Comparison of ENCODE assay signal across 34 cellular contexts in genomic region chr12:130707571-130707891, GRCh38. TPM values are rescaled to one million over a fixed set of nuclear protein-coding genes. Genes with fewer than 3 reads are reported as not detected.
"Had no signal": no experiment of that assay in that cellular context is flagged by ENCODE, and none has a peak within 500 bp of the region (broad histone marks: within the 10 kb centered on the region; RNA-seq: fewer than 3 reads in every experiment).

No MANE protein-coding gene starts in this region.

- H3K4me3 ChIP-seq: MG63, SJCRH30, SK-N-MC had no signal

- H3K9me3 Mint-ChIP-seq: activated CD4-positive, alpha-beta T cell treated with anti-CD3 and anti-CD28 coated beads, Interleukin-2, amount 10 ng/mL, durations not matched to agents 24 days and 14 days; activated naive CD4-positive, alpha-beta T cell treated with anti-CD3 and anti-CD28 coated beads, Interleukin-2, amount 10 ng/mL, durations not matched to agents 7 days and 5 days; activated naive CD8-positive, alpha-beta T cell treated with anti-CD3 and anti-CD28 coated beads, Interleukin-2, amount 50 U/mL, for 24 hours had no signal

- H3K4me1 Mint-ChIP-seq: activated CD4-positive, alpha-beta T cell treated with anti-CD3 and anti-CD28 coated beads, Interleukin-2, amount 10 ng/mL, durations not matched to agents 24 days and 14 days; activated naive CD4-positive, alpha-beta T cell treated with anti-CD3 and anti-CD28 coated beads, Interleukin-2, amount 10 ng/mL, durations not matched to agents 7 days and 5 days; activated naive CD8-positive, alpha-beta T cell treated with anti-CD3 and anti-CD28 coated beads, Interleukin-2, amount 50 U/mL, for 24 hours had no signal

- DNase-seq: activated CD4-positive, alpha-beta T cell treated with anti-CD3 and anti-CD28 coated beads, Interleukin-2, amount 10 ng/mL, durations not matched to agents 24 days and 14 days; activated CD4-positive, alpha-beta T cell treated with anti-CD3 and anti-CD28 coated beads, Interleukin-2, amount 50 U/mL, for 4 hours; activated CD8-positive, alpha-beta memory T cell treated with anti-CD3 and anti-CD28 coated beads, Interleukin-2, amount 50 U/mL, for 4 hours; activated CD8-positive, alpha-beta T cell treated with anti-CD3 and anti-CD28 coated beads, Interleukin-2, amount 10 ng/mL, durations not matched to agents 7 days and 5 days; activated effector memory CD4-positive, alpha-beta T cell treated with Interleukin-2 at 50 U/mL for 16 hours; activated naive CD4-positive, alpha-beta T cell treated with anti-CD3 and anti-CD28 coated beads, Interleukin-2, amount 10 ng/mL, durations not matched to agents 7 days and 5 days; activated naive CD8-positive, alpha-beta T cell treated with anti-CD3 and anti-CD28 coated beads, Interleukin-2, amount 50 U/mL, for 24 hours; activated T-cell treated with anti-CD3 and anti-CD28 coated beads, Interleukin-2, amount 50 U/mL, for 48 hours; anterior cingulate cortex; caudate nucleus; Kasumi-1; KG1; MG63; NCI-H1048; NCI-H1105 treated with DMSO at 0.1 percent for 48 hours; NCI-H1436; NCI-H1694; NCI-H1930; NCI-H2081 treated with DMSO at 0.1 percent for 48 hours; NCI-H226; NCI-H446 treated with DMSO at 0.1 percent for 48 hours; NCI-H524; NCI-H69; SHP77; SJCRH30; T1000 had no signal

- H3K36me3 ChIP-seq: MG63, SJCRH30 had no signal

- ATAC-seq: activated CD8-positive, alpha-beta T cell treated with anti-CD3 and anti-CD28 coated beads, Interleukin-2, amount 10 ng/mL, durations not matched to agents 7 days and 5 days; activated naive CD8-positive, alpha-beta T cell treated with anti-CD3 and anti-CD28 coated beads, Interleukin-2, amount 50 U/mL, for 24 hours; Panc1 had no signal

- H3K27ac ChIP-seq: SJCRH30, SK-N-MC had no signal

- H3K27me3 Mint-ChIP-seq: activated naive CD4-positive, alpha-beta T cell treated with anti-CD3 and anti-CD28 coated beads, Interleukin-2, amount 10 ng/mL, durations not matched to agents 7 days and 5 days; brain had no signal

- H3K4me1 ChIP-seq: SJCRH30 had no signal

- H3K9me3 ChIP-seq: MG63, SJCRH30 had no signal

- H3K27ac Mint-ChIP-seq: activated CD4-positive, alpha-beta T cell treated with anti-CD3 and anti-CD28 coated beads, Interleukin-2, amount 10 ng/mL, durations not matched to agents 24 days and 14 days; activated CD8-positive, alpha-beta T cell treated with anti-CD3 and anti-CD28 coated beads, Interleukin-2, amount 10 ng/mL, durations not matched to agents 7 days and 5 days; activated naive CD4-positive, alpha-beta T cell treated with anti-CD3 and anti-CD28 coated beads, Interleukin-2, amount 10 ng/mL, durations not matched to agents 7 days and 5 days; activated naive CD8-positive, alpha-beta T cell; activated naive CD8-positive, alpha-beta T cell treated with anti-CD3 and anti-CD28 coated beads, Interleukin-2, amount 50 U/mL, for 24 hours had no signal

- H3K36me3 Mint-ChIP-seq: activated naive CD4-positive, alpha-beta T cell treated with anti-CD3 and anti-CD28 coated beads, Interleukin-2, amount 10 ng/mL, durations not matched to agents 7 days and 5 days; activated naive CD8-positive, alpha-beta T cell had no signal

- H3K4me3 Mint-ChIP-seq: activated CD4-positive, alpha-beta T cell treated with anti-CD3 and anti-CD28 coated beads, Interleukin-2, amount 10 ng/mL, durations not matched to agents 24 days and 14 days; activated CD8-positive, alpha-beta T cell treated with anti-CD3 and anti-CD28 coated beads, Interleukin-2, amount 10 ng/mL, durations not matched to agents 7 days and 5 days; activated naive CD4-positive, alpha-beta T cell treated with anti-CD3 and anti-CD28 coated beads, Interleukin-2, amount 10 ng/mL, durations not matched to agents 7 days and 5 days; activated naive CD8-positive, alpha-beta T cell; activated naive CD8-positive, alpha-beta T cell treated with anti-CD3 and anti-CD28 coated beads, Interleukin-2, amount 50 U/mL, for 24 hours; brain had no signal

RNA-seq across cellular contexts. Expression of gene RIMBP2, which starts 8.6 kb away (rescaled TPM):
- total RNA-seq: activated CD4-positive, alpha-beta T cell treated with anti-CD3 and anti-CD28 coated beads, Interleukin-2, amount 10 ng/mL, durations not matched to agents 24 days and 14 days; activated CD8-positive, alpha-beta T cell treated with anti-CD3 and anti-CD28 coated beads, Interleukin-2, amount 10 ng/mL, durations not matched to agents 7 days and 5 days; bronchial epithelial cell; RPMI7951; SJCRH30; T-helper 1 cell treated with Interleukin-12 subunit alpha and Interleukin-12 subunit beta and Interleukin-4 antibody, amounts not matched to agents 30 ng/mL and 1 ng/mL, for 36 hours; T-helper 2 cell treated with Interferon-gamma antibody and Interleukin-4, amounts not matched to agents 100 ng/mL and 5 ng/mL, for 36 hours had no signal
